Comparison of ENCODE assay signal across 31 cellular contexts in the genomic region with DNA sequence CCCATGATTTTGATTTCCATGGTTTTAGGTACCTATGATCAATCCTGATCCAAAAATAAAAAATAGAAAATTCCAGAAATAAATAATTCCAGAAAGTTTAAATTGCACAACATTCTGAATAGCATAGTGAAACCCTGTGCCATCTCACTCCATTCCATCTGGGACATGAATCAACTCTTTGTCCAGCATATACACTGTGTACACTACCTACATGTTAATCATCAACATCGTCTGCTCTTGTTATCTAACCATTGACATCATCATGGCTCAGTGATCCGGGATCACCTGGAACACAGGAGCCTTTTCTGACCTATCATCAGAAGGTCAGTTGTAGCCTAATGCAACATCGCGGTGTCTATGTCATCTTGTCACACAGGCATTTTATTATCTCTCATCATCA.
"Had no signal": no experiment of that assay in that cellular context is flagged by ENCODE, and none has a peak within 500 bp of the region (broad histone marks: within the 10 kb centered on the region; RNA-seq: fewer than 3 reads in every experiment).

No MANE protein-coding gene starts in this region.

- H3K4me3 ChIP-seq: ascending aorta, esophagus muscularis mucosa, heart left ventricle, left ventricle myocardium inferior, ovary, skin epidermis, vagina had no signal

- H3K36me3 Mint-ChIP-seq: activated naive CD4-positive, alpha-beta T cell treated with anti-CD3 and anti-CD28 coated beads, Interleukin-2, amount 10 ng/mL, durations not matched to agents 7 days and 5 days; activated naive CD8-positive, alpha-beta T cell treated with anti-CD3 and anti-CD28 coated beads, Interleukin-2, amount 10 ng/mL, durations not matched to agents 7 days and 5 days; brain; type B pancreatic cell had no signal

- H3K4me1 ChIP-seq: ascending aorta, foreskin keratinocyte, heart left ventricle, left ventricle myocardium inferior, vagina had no signal

- H3K27me3 ChIP-seq: ascending aorta, esophagus muscularis mucosa, foreskin keratinocyte, heart left ventricle, ovary, vagina had no signal

- ATAC-seq: activated CD4-positive, CD25-positive, alpha-beta regulatory T cell treated with anti-CD3 and anti-CD28 coated beads, Interleukin-2, amount 50 U/mL, for 24 hours; effector memory CD8-positive, alpha-beta T cell; foreskin keratinocyte; heart left ventricle; naive thymus-derived CD4-positive, alpha-beta T cell; sciatic nerve had no signal

- H3K4me3 Mint-ChIP-seq: activated naive CD4-positive, alpha-beta T cell treated with anti-CD3 and anti-CD28 coated beads, Interleukin-2, amount 10 ng/mL, durations not matched to agents 7 days and 5 days; activated naive CD8-positive, alpha-beta T cell treated with anti-CD3 and anti-CD28 coated beads, Interleukin-2, amount 10 ng/mL, durations not matched to agents 7 days and 5 days; activated T-helper 1 cell treated with anti-CD3 and anti-CD28 coated beads, Interleukin-12 subunit alpha, Interleukin-12 subunit beta, Interleukin-2, Interleukin-4 antibody, amounts not matched to agents 30 ng/mL and 10 ng/mL and 1 ng/mL, durations not matched to agents 14 hours and 24 hours and 36 hours; brain; effector memory CD8-positive, alpha-beta T cell; naive thymus-derived CD4-positive, alpha-beta T cell; stimulated activated naive CD8-positive, alpha-beta T cell treated with anti-CD3 and anti-CD28 coated beads, Interleukin-15, Interleukin-2, amounts not matched to agents 100 ng/mL and 50 ng/mL, for 24 hours; T-helper 1 cell treated with Interleukin-12 subunit alpha and Interleukin-12 subunit beta and Interleukin-4 antibody, amounts not matched to agents 30 μg/mL and 1 μg/mL, for 36 hours; type B pancreatic cell had no signal

- DNase-seq: activated CD4-positive, alpha-beta T cell treated with anti-CD3 and anti-CD28 coated beads for 48 hours; activated CD4-positive, alpha-beta T cell treated with anti-CD3 and anti-CD28 coated beads, Interleukin-2, amount 50 U/mL, for 48 hours; activated CD8-positive, alpha-beta memory T cell treated with anti-CD3 and anti-CD28 coated beads for 24 hours; activated gamma-delta T cell; activated naive CD4-positive, alpha-beta T cell treated with anti-CD3 and anti-CD28 coated beads, Interleukin-2, amount 10 ng/mL, durations not matched to agents 7 days and 5 days; activated naive CD8-positive, alpha-beta T cell treated with anti-CD3 and anti-CD28 coated beads, Interleukin-2, amount 10 ng/mL, durations not matched to agents 7 days and 5 days; activated T-cell treated with anti-CD3 and anti-CD28 coated beads, Interleukin-2, amount 50 U/mL, for 1 hour; cortex of kidney; effector memory CD8-positive, alpha-beta T cell; foreskin keratinocyte; heart left ventricle; left ventricle myocardium inferior; naive thymus-derived CD4-positive, alpha-beta T cell; ovary; retina; stimulated activated CD4-positive, alpha-beta T cell treated with anti-CD3 and anti-CD28 coated beads, Interleukin-12 subunit alpha, Interleukin-12 subunit beta, amount 100 ng/mL, for 4 hours; stimulated activated CD4-positive, alpha-beta T cell treated with anti-CD3 and anti-CD28 coated beads, Interleukin-4, amount 100 ng/mL, for 1 hour; T-helper 9 cell; WERI-Rb-1 had no signal

- H3K9me3 Mint-ChIP-seq: T-helper 1 cell treated with Interleukin-12 subunit alpha and Interleukin-12 subunit beta and Interleukin-4 antibody, amounts not matched to agents 30 μg/mL and 1 μg/mL, for 36 hours had no signal

- H3K9me3 ChIP-seq: ovary had no signal

- H3K27me3 Mint-ChIP-seq: activated naive CD4-positive, alpha-beta T cell treated with anti-CD3 and anti-CD28 coated beads, Interleukin-2, amount 10 ng/mL, durations not matched to agents 7 days and 5 days; activated naive CD8-positive, alpha-beta T cell treated with anti-CD3 and anti-CD28 coated beads, Interleukin-2, amount 10 ng/mL, durations not matched to agents 7 days and 5 days; brain; effector memory CD8-positive, alpha-beta T cell; progenitor cell of endocrine pancreas; stimulated activated naive CD8-positive, alpha-beta T cell treated with anti-CD3 and anti-CD28 coated beads, Interleukin-15, Interleukin-2, amounts not matched to agents 100 ng/mL and 50 ng/mL, for 24 hours had no signal

- H3K4me1 Mint-ChIP-seq: activated naive CD4-positive, alpha-beta T cell treated with anti-CD3 and anti-CD28 coated beads, Interleukin-2, amount 10 ng/mL, durations not matched to agents 7 days and 5 days; activated naive CD8-positive, alpha-beta T cell treated with anti-CD3 and anti-CD28 coated beads, Interleukin-2, amount 10 ng/mL, durations not matched to agents 7 days and 5 days; naive thymus-derived CD4-positive, alpha-beta T cell had no signal

- H3K27ac ChIP-seq: ascending aorta, esophagus muscularis mucosa, foreskin keratinocyte, heart left ventricle, left ventricle myocardium inferior, ovary, skin epidermis, vagina, WERI-Rb-1 had no signal

- H3K36me3 ChIP-seq: ascending aorta, esophagus muscularis mucosa, heart left ventricle, left ventricle myocardium inferior, ovary, vagina, WERI-Rb-1 had no signal

- H3K27ac Mint-ChIP-seq: activated naive CD4-positive, alpha-beta T cell treated with anti-CD3 and anti-CD28 coated beads, Interleukin-2, amount 10 ng/mL, durations not matched to agents 7 days and 5 days; activated naive CD8-positive, alpha-beta T cell treated with anti-CD3 and anti-CD28 coated beads, Interleukin-2, amount 10 ng/mL, durations not matched to agents 7 days and 5 days; activated T-helper 1 cell treated with anti-CD3 and anti-CD28 coated beads, Interleukin-12 subunit alpha, Interleukin-12 subunit beta, Interleukin-2, Interleukin-4 antibody, amounts not matched to agents 30 ng/mL and 10 ng/mL and 1 ng/mL, durations not matched to agents 14 hours and 24 hours and 36 hours; brain; effector memory CD8-positive, alpha-beta T cell; naive thymus-derived CD4-positive, alpha-beta T cell; progenitor cell of endocrine pancreas; stimulated activated naive CD8-positive, alpha-beta T cell treated with anti-CD3 and anti-CD28 coated beads, Interleukin-15, Interleukin-2, amounts not matched to agents 100 ng/mL and 50 ng/mL, for 24 hours; T-helper 1 cell treated with Interleukin-12 subunit alpha and Interleukin-12 subunit beta and Interleukin-4 antibody, amounts not matched to agents 30 μg/mL and 1 μg/mL, for 36 hours; type B pancreatic cell had no signal
